ENCODE assay signal across 15 cellular contexts in the genomic region with DNA sequence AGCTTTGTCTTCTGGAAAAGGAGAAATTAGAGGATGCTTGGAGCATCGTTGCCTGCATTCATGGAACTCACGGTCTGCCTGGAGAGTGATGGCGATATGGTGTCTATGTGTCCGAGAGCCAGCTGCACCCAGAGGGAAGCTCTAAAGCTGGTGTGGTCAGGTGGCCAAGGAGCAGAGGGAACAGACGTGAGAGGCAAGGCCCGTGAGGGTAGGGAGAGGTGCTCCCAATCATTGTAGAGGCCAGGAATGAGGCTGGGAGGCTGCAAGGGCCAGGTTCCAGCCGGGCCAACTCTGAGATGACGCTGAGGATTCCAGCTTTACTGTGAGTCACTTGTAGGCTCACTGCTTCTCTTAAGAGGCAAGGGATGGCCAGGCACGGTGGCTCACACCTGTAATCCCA. TPM values are rescaled to one million over a fixed set of nuclear protein-coding genes. Genes with fewer than 3 reads are reported as not detected.
A peak's percentile ranks its signal among the peaks of the same experiment; 100 is the strongest.
DNase-seq lines count a peak whose midpoint lies in the region; ATAC-seq, FAIRE-seq and TF ChIP-seq lines count a peak whose summit lies in the region.
"Had no signal": no experiment of that assay in that cellular context is flagged by ENCODE, and none has a peak within 500 bp of the region (broad histone marks: within the 10 kb centered on the region; RNA-seq: fewer than 3 reads in every experiment).

No MANE protein-coding gene starts in this region.

- H2BK12ac ChIP-seq in H1 (ENCODE audit: low read depth, low read length), result peak overlapping the region; percentile 80; the same call in 1 of the 2 replicates

- H3K36me3 Mint-ChIP-seq in T-helper 17 cell (ENCODE audit: low read depth), result peaks cover 2% of the 10 kb centered on the region

- ATAC-seq in heart left ventricle (no peak), left cardiac atrium (no peak), T-helper 17 cell (no peak), GM19035 (IDR thresholded peaks at IDR 0.05; ENCODE audit: unreplicated experiment) (no peak)

- TF ChIP-seq EP300 in H1 (IDR thresholded peaks at IDR 0.05; ENCODE audit: borderline replicate concordance in 1 of 2, low read depth in 2 of 2, low read length in 2 of 2), result no peak
- TF ChIP-seq EP300 in suprapubic skin (IDR thresholded peaks at IDR 0.05), result no peak

- TF ChIP-seq CTCF in heart left ventricle (IDR thresholded peaks at IDR 0.05), result no peak
- TF ChIP-seq CTCF in H1 (IDR thresholded peaks at IDR 0.05; ENCODE audit: control extremely low read depth in 1 of 3, insufficient read depth in 1 of 3, low read depth in 1 of 3, low read length in 3 of 3), result no peak
- no peak for TF ChIP-seq CTCF in suprapubic skin (IDR thresholded peaks at IDR 0.05)

- peak overlapping the region; percentile 60; the same call in 1 of the 2 replicates for H4K8ac ChIP-seq in H1 (ENCODE audit: extremely low read depth, insufficient read depth, low read length)

- TF ChIP-seq POLR2A in heart left ventricle (IDR thresholded peaks at IDR 0.05) (no peak), H1 (IDR thresholded peaks at IDR 0.05; ENCODE audit: control extremely low read depth in 1 of 2, low read depth in 2 of 2, low read length in 2 of 2) (no peak), suprapubic skin (IDR thresholded peaks at IDR 0.05) (no peak)

- H2AK5ac ChIP-seq in H1 (ENCODE audit: low read depth, low read length), result peak overlapping the region; percentile 75; the same call in 1 of the 2 replicates

- no peaks in the 10 kb centered on the region for H3K27me3 Mint-ChIP-seq in T-helper 17 cell

- no peak for FAIRE-seq in H1 (lab: Jason Lieb, UNC)

- H2BK5ac ChIP-seq in H1 (ENCODE audit: low read depth, low read length), result no peak overlapping the region

- CTCF ChIA-PET in H1 (lab: Charles Lee; ENCODE audit: partially characterized antibody), result interaction anchor here (0.8 to 3.5 kb wide), 8 partner anchors 11 to 106 kb away, joined by 3 to 18 read pairs (median 4); no protein-coding TSS in a partner anchor

- no peaks in the 10 kb centered on the region for H4K20me1 ChIP-seq in H1 (replicated peaks in 1 of 2; ENCODE audit: control insufficient read depth in 1 of 2, insufficient read depth in 2 of 2, low read length in 2 of 2)

- H3K14ac ChIP-seq in H1 (ENCODE audit: insufficient read length), result no peak overlapping the region

- no peak overlapping the region for H4K91ac ChIP-seq in H1 (replicated peaks; ENCODE audit: insufficient read length, low read length)

- H3K56ac ChIP-seq in H1 (replicated peaks; ENCODE audit: insufficient read length, low read depth, low read length), result no peak overlapping the region

- no peak overlapping the region for H3K18ac ChIP-seq in H1 (ENCODE audit: extremely low read depth, low read length)

- intact Hi-C loops in heart left ventricle (cut with DNase I), result loop anchor here in 3 of 10 donors (5.0 to 10.0 kb wide), 4 partner anchors 80 to 350 kb away; a partner anchor contains a TSS
- intact Hi-C loops in left cardiac atrium (cut with DNase I), result no loop called here

- H3K79me2 ChIP-seq in H1 (ENCODE audit: control insufficient read depth in 1 of 2, insufficient read depth in 2 of 2, low read length in 2 of 2), result no peaks in the 10 kb centered on the region

- H3K4ac ChIP-seq in H1 (replicated peaks; ENCODE audit: insufficient read length, low read depth, low read length), result peak overlapping the region; percentile 89

- POLR2A ChIA-PET in H1 (lab: Charles Lee; ENCODE audit: partially characterized antibody), result interaction anchor here (1.2 kb wide), 1 partner anchor 11 kb away, joined by 4 read pairs; no protein-coding TSS in a partner anchor

- no peak overlapping the region for H2AFZ ChIP-seq in H1 (ENCODE audit: low read length)

- no peak overlapping the region for H4K5ac ChIP-seq in H1 (ENCODE audit: insufficient read length, low read depth, low read length)

- peaks cover 0 to 28% (median 8%) of the 10 kb centered on the region in 12 donors for H3K4me1 ChIP-seq in heart left ventricle
- no peaks in the 10 kb centered on the region for H3K4me1 ChIP-seq in H1 (replicated peaks in 1 of 4; ENCODE audit: control insufficient read depth in 3 of 4, insufficient read depth in 4 of 4, low read length in 3 of 4)
- H3K4me1 ChIP-seq in suprapubic skin, result peaks cover 26% of the 10 kb centered on the region

- peak overlapping the region; percentile 52 for H2BK120ac ChIP-seq in H1 (replicated peaks; ENCODE audit: low read depth, low read length)

- peak overlapping the region; percentile 94 for H3K27ac Mint-ChIP-seq in T-helper 17 cell
- H3K27ac Mint-ChIP-seq: activated B cell treated with CpG ODN at 0.5 μM for 24 hours, progenitor cell of endocrine pancreas had no signal

- TF ChIP-seq RAD21 in H1 (IDR thresholded peaks at IDR 0.05 in 1 of 2, conservative IDR thresholded peaks at IDR 0.05 in 1 of 2; ENCODE audit: low read depth in 2 of 2, low read length in 2 of 2), result no peak

- DNase-seq in heart left ventricle (no peak), left cardiac atrium (no peak), T-helper 17 cell (no peak), H1 (ENCODE audit: low read depth in 1 of 2, low spot score in 2 of 2) (no peak), suprapubic skin (ENCODE audit: low spot score in 2 of 2) (peak in 1 of 2 donors; percentile 60), hypothalamus (lab: John Stamatoyannopoulos, UW) (no peak), H7 (no peak)
- DNase-seq: activated B cell treated with CpG ODN at 0.5 μM for 24 hours, NCI-H2029 treated with DMSO at 0.1 percent for 48 hours, NCI-H526, PC-3, stomach had no signal

- 0 out of 2 replicates have a peak overlapping the region, but pooled peaks have one; percentile 32 for H2BK20ac ChIP-seq in H1 (ENCODE audit: low read length)

- H3K9ac ChIP-seq in H1 (replicated peaks in 1 of 4; ENCODE audit: extremely low read depth in 1 of 4, low read depth in 3 of 4, low read length in 3 of 4), result no peak overlapping the region

- H3K4me1 Mint-ChIP-seq in T-helper 17 cell, result peaks cover 53% of the 10 kb centered on the region

- H3K27me3 ChIP-seq in heart left ventricle, result peaks cover 0 to 47% (median 3%) of the 10 kb centered on the region in 9 donors
- H3K27me3 ChIP-seq in H1 (replicated peaks in 1 of 4; ENCODE audit: control insufficient read depth in 3 of 4, extremely low read depth in 1 of 4, insufficient read depth in 3 of 4, low read length in 3 of 4), result no peaks in the 10 kb centered on the region
- no peaks in the 10 kb centered on the region for H3K27me3 ChIP-seq in suprapubic skin
- no peaks in the 10 kb centered on the region for H3K27me3 ChIP-seq in H7 (ENCODE audit: control insufficient read depth, insufficient read depth, low read length)

- H3K4me3 ChIP-seq in heart left ventricle (no peak overlapping the region), H1 (ENCODE audit: extremely low read depth in 1 of 4, insufficient read depth in 2 of 4, low read depth in 3 of 4, low read length in 4 of 4) (no peak overlapping the region), suprapubic skin (no peak overlapping the region), H7 (ENCODE audit: insufficient read depth, low read depth, low read length) (no peak overlapping the region)
- H3K4me3 ChIP-seq: stomach had no signal

- no peak overlapping the region for H3K4me2 ChIP-seq in H1 (ENCODE audit: insufficient read depth in 1 of 2, low read depth in 2 of 2, low read length in 2 of 2)

- H3K36me3 ChIP-seq in heart left ventricle, result no peaks in the 10 kb centered on the region
- H3K36me3 ChIP-seq in H1 (ENCODE audit: control insufficient read depth in 2 of 4, insufficient read depth in 4 of 4, low read length in 3 of 4), result no peaks in the 10 kb centered on the region
- H3K36me3 ChIP-seq in suprapubic skin, result no peaks in the 10 kb centered on the region
- no peaks in the 10 kb centered on the region for H3K36me3 ChIP-seq in H7 (replicated peaks; ENCODE audit: control insufficient read depth, insufficient read depth, low read length)
- H3K36me3 ChIP-seq: stomach had no signal

- no peaks in the 10 kb centered on the region for H3K9me3 ChIP-seq in heart left ventricle
- no peaks in the 10 kb centered on the region for H3K9me3 ChIP-seq in T-helper 17 cell (ENCODE audit: control insufficient read depth, low read length, poor library complexity, severe bottlenecking)
- no peaks in the 10 kb centered on the region for H3K9me3 ChIP-seq in H1 (ENCODE audit: insufficient read depth in 2 of 2, low read depth in 1 of 2, low read length in 1 of 2)
- H3K9me3 ChIP-seq in suprapubic skin, result no peaks in the 10 kb centered on the region
- H3K9me3 ChIP-seq: stomach had no signal

- no peak overlapping the region for H2BK15ac ChIP-seq in H1 (ENCODE audit: low read length)

- WGBS in heart left ventricle, 4 donors, result 85 to 87% (median 86%) methylated on average over 8 to 9 of the region's 9 CpGs
- WGBS in H1 (ENCODE audit: extremely low coverage in 1 of 2, insufficient coverage in 1 of 2, insufficient read length in 1 of 2, insufficient replicate concordance in 2 of 2, low coverage in 1 of 2, low lambda C conversion rate in 2 of 2, missing lambda C conversion rate in 1 of 2), 2 experiments, result 97% methylated on average over 9 of the region's 9 CpGs; no CpG with 5 or more reads in 1 of the 2 experiments
- WGBS in suprapubic skin, result 89% methylated on average over 9 of the region's 9 CpGs

- H3K27ac ChIP-seq in heart left ventricle (peak overlapping the region in 7 of 12 donors; percentile 72 to 80 (median 77)), H1 (ENCODE audit: low read depth, low read length) (no peak overlapping the region), suprapubic skin (peak overlapping the region; percentile 67)

- H3K23ac ChIP-seq in H1 (ENCODE audit: insufficient read length), result no peak overlapping the region

- no peaks in the 10 kb centered on the region for H3K79me1 ChIP-seq in H1 (ENCODE audit: low read depth, low read length)

- no peaks in the 10 kb centered on the region for H3K23me2 ChIP-seq in H1 (ENCODE audit: low read depth, low read length)

- H3K4me3 Mint-ChIP-seq in T-helper 17 cell, result peak overlapping the region; percentile 88

TF ChIP-seq in H1, 55 proteins besides CTCF, POLR2A, EP300 and RAD21 (continues in another document):
- TF ChIP-seq JUND (IDR thresholded peaks at IDR 0.05; ENCODE audit: low read length) (no peak), CTBP2 (IDR thresholded peaks at IDR 0.05; ENCODE audit: borderline replicate concordance, insufficient read depth, insufficient read length, low read length) (no peak)

RNA-seq across cellular contexts. Expression of a gene that starts 7.6 kb away (rescaled TPM):
- 10 to 100 TPM in 1 of 9 donors, 1 to 10 TPM in 8; 1.2 to 11.2 (median 1.8) TPM for total RNA-seq in heart left ventricle
- polyA plus RNA-seq in heart left ventricle, result 1 to 10 TPM; 1.5 to 1.6 TPM
- total RNA-seq in left cardiac atrium, result 1 to 10 TPM; 2.7 to 5.2 TPM
- 100 to 1,000 TPM; 142 to 160 TPM for total RNA-seq in T-helper 17 cell
- total RNA-seq in H1 (2021; fragmentation: NEBNext Ultra II Directional; extraction: Animal tissue kit (Norgen Biotek cat#: 25700)), result 1.4 and 1.9 TPM in 2 replicates
- polyA plus RNA-seq in H1 (2011; rRNA removed), result 1.4 and 2.3 TPM in 2 replicates
- 2.0 TPM for polyA plus RNA-seq in H1 (2011; cell fraction: cytosol; rRNA removed)
- 3.2 TPM for polyA plus RNA-seq in H1 (2011; cell fraction: nucleus; rRNA removed)
- polyA plus RNA-seq in H1 (2012, experiment 1 of 2), result 0.73 to 1.6 TPM (median 1.2 TPM) in 4 replicates
- polyA plus RNA-seq in H1 (2012, experiment 2 of 2), result 1.0 TPM
- 0.51 TPM for polyA plus RNA-seq in H1 (2013, experiment 1 of 2)
- polyA plus RNA-seq in H1 (2013, experiment 2 of 2), result 0.53 TPM
- polyA minus RNA-seq in H1 (2011; rRNA and poly(A)+ RNA removed), result 1.4 and 1.6 TPM in 2 replicates
- 2.0 TPM for polyA minus RNA-seq in H1 (2011; cell fraction: cytosol; rRNA and poly(A)+ RNA removed)
- 1.4 TPM for polyA minus RNA-seq in H1 (2011; cell fraction: nucleus; rRNA and poly(A)+ RNA removed)
- total RNA-seq in suprapubic skin, result 1 to 10 TPM; 4.6 to 9.2 (median 6.6) TPM
- 1.3 and 2.4 TPM in 2 replicates for total RNA-seq in H7 (2014; rRNA removed; shearing (Covaris generic))
- total RNA-seq: dermis microvascular lymphatic vessel endothelial cell had no signal

Comparison
In these comparisons a context has a peak if more than half of its experiments do, and no peak if none do; other contexts are left out.
1. RNA of a gene that starts 7.6 kb away (total RNA-seq): 142 to 160 TPM in T-helper 17 cell; 4.6 to 9.2 TPM in suprapubic skin, 2.7 to 5.2 TPM in left cardiac atrium, 1.3 to 2.4 TPM in H7, 1.4 to 1.9 TPM in H1 and 1.2 to 11.2 TPM in heart left ventricle; every median in the first group is over 10 times any median in the second.